In genomic region chr21:19807231-19807630, GRCh38 we compare ENCODE assay signal across 35 cellular contexts.
"Had no signal": no experiment of that assay in that cellular context is flagged by ENCODE, and none has a peak within 500 bp of the region (broad histone marks: within the 10 kb centered on the region; RNA-seq: fewer than 3 reads in every experiment).

No MANE protein-coding gene starts in this region.

- ATAC-seq: activated CD4-positive, alpha-beta T cell treated with anti-CD3 and anti-CD28 coated beads for 36 hours; activated CD8-positive, alpha-beta memory T cell treated with anti-CD3 and anti-CD28 coated beads, Interleukin-2, amount 10 ng/mL, durations not matched to agents 7 days and 5 days; activated CD8-positive, alpha-beta T cell treated with anti-CD3 and anti-CD28 coated beads, Interleukin-2, amount 10 ng/mL, durations not matched to agents 7 days and 5 days; activated naive CD8-positive, alpha-beta T cell treated with anti-CD3 and anti-CD28 coated beads, Interleukin-2, amount 50 U/mL, for 24 hours; T-helper 17 cell had no signal

- H3K27ac ChIP-seq: adrenal gland, ascending aorta, breast epithelium, cardiac muscle cell, coronary artery, dorsolateral prefrontal cortex, epithelial cell of prostate, esophagus squamous epithelium had no signal

- DNase-seq: activated CD4-positive, alpha-beta memory T cell treated with anti-CD3 and anti-CD28 coated beads for 36 hours; activated CD4-positive, alpha-beta T cell treated with anti-CD3 and anti-CD28 coated beads for 36 hours; activated CD4-positive, alpha-beta T cell treated with anti-CD3 and anti-CD28 coated beads, Interleukin-2, amount 10 ng/mL, durations not matched to agents 24 days and 14 days; activated CD4-positive, CD25-positive, alpha-beta regulatory T cell; activated CD4-positive, CD25-positive, alpha-beta regulatory T cell treated with anti-CD3 and anti-CD28 coated beads, Interleukin-2, amount 50 U/mL, for 72 hours; activated CD8-positive, alpha-beta memory T cell treated with anti-CD3 and anti-CD28 coated beads, Interleukin-2, amount 10 ng/mL, durations not matched to agents 7 days and 5 days; activated CD8-positive, alpha-beta memory T cell treated with anti-CD3 and anti-CD28 coated beads, Interleukin-2, amount 50 U/mL, for 4 hours; activated CD8-positive, alpha-beta T cell treated with anti-CD3 and anti-CD28 coated beads, Interleukin-2, amount 10 ng/mL, durations not matched to agents 7 days and 5 days; activated effector memory CD4-positive, alpha-beta T cell treated with anti-CD3 and anti-CD28 coated beads, Interleukin-2, amount 50 U/mL, for 16 hours; activated naive CD4-positive, alpha-beta T cell treated with anti-CD3 and anti-CD28 coated beads for 36 hours; activated naive CD8-positive, alpha-beta T cell treated with anti-CD3 and anti-CD28 coated beads for 36 hours; activated naive CD8-positive, alpha-beta T cell treated with anti-CD3 and anti-CD28 coated beads, Interleukin-2, amount 50 U/mL, for 24 hours; activated T-cell treated with anti-CD3 and anti-CD28 coated beads, Interleukin-2, amount 50 U/mL, for 1 hour; activated T-cell treated with anti-CD3 and anti-CD28 coated beads, Interleukin-2, amount 50 U/mL, for 48 hours; adrenal gland; central memory CD4-positive, alpha-beta T cell; cerebellar nuclear complex; dorsolateral prefrontal cortex; effector memory CD4-positive, alpha-beta T cell; endodermal cell; esophagus squamous epithelium; head of caudate nucleus; T-helper 1 cell; T-helper 17 cell had no signal

- H3K36me3 Mint-ChIP-seq: activated CD4-positive, alpha-beta memory T cell treated with anti-CD3 and anti-CD28 coated beads for 36 hours; activated CD8-positive, alpha-beta memory T cell treated with anti-CD3 and anti-CD28 coated beads, Interleukin-2, amount 10 ng/mL, durations not matched to agents 7 days and 5 days; activated naive CD4-positive, alpha-beta T cell treated with anti-CD3 and anti-CD28 coated beads, Interleukin-2, amount 50 U/mL, for 24 hours; activated naive CD8-positive, alpha-beta T cell treated with anti-CD3 and anti-CD28 coated beads for 36 hours; brain had no signal

- H3K27ac Mint-ChIP-seq: activated CD4-positive, alpha-beta memory T cell treated with anti-CD3 and anti-CD28 coated beads for 36 hours; activated CD4-positive, alpha-beta T cell treated with anti-CD3 and anti-CD28 coated beads for 36 hours; activated CD4-positive, alpha-beta T cell treated with anti-CD3 and anti-CD28 coated beads, Interleukin-2, amount 10 ng/mL, durations not matched to agents 24 days and 14 days; activated CD8-positive, alpha-beta memory T cell treated with anti-CD3 and anti-CD28 coated beads, Interleukin-2, amount 10 ng/mL, durations not matched to agents 7 days and 5 days; activated CD8-positive, alpha-beta T cell treated with anti-CD3 and anti-CD28 coated beads, Interleukin-2, amount 10 ng/mL, durations not matched to agents 7 days and 5 days; activated naive CD4-positive, alpha-beta T cell treated with anti-CD3 and anti-CD28 coated beads for 36 hours; activated naive CD4-positive, alpha-beta T cell treated with anti-CD3 and anti-CD28 coated beads, Interleukin-2, amount 50 U/mL, for 24 hours; activated naive CD8-positive, alpha-beta T cell treated with anti-CD3 and anti-CD28 coated beads for 36 hours; activated naive CD8-positive, alpha-beta T cell treated with anti-CD3 and anti-CD28 coated beads, Interleukin-2, amount 50 U/mL, for 24 hours; activated T-helper 1 cell treated with anti-CD3 and anti-CD28 coated beads, Interleukin-12 subunit alpha, Interleukin-12 subunit beta, Interleukin-2, Interleukin-4 antibody, amounts not matched to agents 30 ng/mL and 10 ng/mL and 1 ng/mL, durations not matched to agents 14 hours and 24 hours and 36 hours; activated T-helper 2 cell treated with anti-CD3 and anti-CD28 coated beads, Interferon-gamma antibody, Interleukin-2, Interleukin-4, amounts not matched to agents 10 μg/mL and 5 μg/mL and 100 μg/mL, durations not matched to agents 14 hours and 24 hours and 36 hours; brain; dendritic cell treated with granulocyte-macrophage colony-stimulating factor and Interleukin-4, amounts not matched to agents 40 ng/mL and 50 ng/mL, for 4 days; endodermal cell; T-helper 17 cell; T-helper 2 cell treated with Interferon-gamma antibody and Interleukin-4, amounts not matched to agents 5 μg/mL and 100 μg/mL, for 36 hours had no signal

- H3K4me1 Mint-ChIP-seq: activated CD4-positive, alpha-beta T cell treated with anti-CD3 and anti-CD28 coated beads for 36 hours; activated CD4-positive, alpha-beta T cell treated with anti-CD3 and anti-CD28 coated beads, Interleukin-2, amount 10 ng/mL, durations not matched to agents 24 days and 14 days; activated CD8-positive, alpha-beta memory T cell treated with anti-CD3 and anti-CD28 coated beads, Interleukin-2, amount 10 ng/mL, durations not matched to agents 7 days and 5 days; activated naive CD4-positive, alpha-beta T cell treated with anti-CD3 and anti-CD28 coated beads, Interleukin-2, amount 50 U/mL, for 24 hours; activated naive CD8-positive, alpha-beta T cell treated with anti-CD3 and anti-CD28 coated beads for 36 hours; activated naive CD8-positive, alpha-beta T cell treated with anti-CD3 and anti-CD28 coated beads, Interleukin-2, amount 50 U/mL, for 24 hours; brain; endodermal cell; T-helper 17 cell had no signal

- H3K9me3 Mint-ChIP-seq: activated CD4-positive, alpha-beta T cell treated with anti-CD3 and anti-CD28 coated beads, Interleukin-2, amount 10 ng/mL, durations not matched to agents 24 days and 14 days; activated naive CD4-positive, alpha-beta T cell treated with anti-CD3 and anti-CD28 coated beads for 36 hours; activated naive CD8-positive, alpha-beta T cell treated with anti-CD3 and anti-CD28 coated beads for 36 hours; brain; endodermal cell had no signal

- H3K27me3 ChIP-seq: adrenal gland, ascending aorta, breast epithelium, cardiac muscle cell, dorsolateral prefrontal cortex, esophagus squamous epithelium had no signal

- H3K4me1 ChIP-seq: adrenal gland, ascending aorta, breast epithelium, esophagus squamous epithelium had no signal

- H3K27me3 Mint-ChIP-seq: activated CD4-positive, alpha-beta memory T cell treated with anti-CD3 and anti-CD28 coated beads for 36 hours; activated CD4-positive, alpha-beta T cell treated with anti-CD3 and anti-CD28 coated beads for 36 hours; activated CD4-positive, alpha-beta T cell treated with anti-CD3 and anti-CD28 coated beads, Interleukin-2, amount 10 ng/mL, durations not matched to agents 24 days and 14 days; activated CD8-positive, alpha-beta memory T cell treated with anti-CD3 and anti-CD28 coated beads, Interleukin-2, amount 10 ng/mL, durations not matched to agents 7 days and 5 days; activated naive CD4-positive, alpha-beta T cell treated with anti-CD3 and anti-CD28 coated beads, Interleukin-2, amount 50 U/mL, for 24 hours; activated naive CD8-positive, alpha-beta T cell treated with anti-CD3 and anti-CD28 coated beads for 36 hours; activated naive CD8-positive, alpha-beta T cell treated with anti-CD3 and anti-CD28 coated beads, Interleukin-2, amount 50 U/mL, for 24 hours; brain; dendritic cell treated with granulocyte-macrophage colony-stimulating factor and Interleukin-4, amounts not matched to agents 40 ng/mL and 50 ng/mL, for 4 days; T-helper 17 cell had no signal

- H3K4me3 Mint-ChIP-seq: activated CD4-positive, alpha-beta memory T cell treated with anti-CD3 and anti-CD28 coated beads for 36 hours; activated CD4-positive, alpha-beta T cell treated with anti-CD3 and anti-CD28 coated beads for 36 hours; activated CD4-positive, alpha-beta T cell treated with anti-CD3 and anti-CD28 coated beads, Interleukin-2, amount 10 ng/mL, durations not matched to agents 24 days and 14 days; activated CD8-positive, alpha-beta memory T cell treated with anti-CD3 and anti-CD28 coated beads, Interleukin-2, amount 10 ng/mL, durations not matched to agents 7 days and 5 days; activated CD8-positive, alpha-beta T cell treated with anti-CD3 and anti-CD28 coated beads, Interleukin-2, amount 10 ng/mL, durations not matched to agents 7 days and 5 days; activated naive CD4-positive, alpha-beta T cell treated with anti-CD3 and anti-CD28 coated beads for 36 hours; activated naive CD4-positive, alpha-beta T cell treated with anti-CD3 and anti-CD28 coated beads, Interleukin-2, amount 50 U/mL, for 24 hours; activated naive CD8-positive, alpha-beta T cell treated with anti-CD3 and anti-CD28 coated beads for 36 hours; activated naive CD8-positive, alpha-beta T cell treated with anti-CD3 and anti-CD28 coated beads, Interleukin-2, amount 50 U/mL, for 24 hours; activated T-helper 1 cell treated with anti-CD3 and anti-CD28 coated beads, Interleukin-12 subunit alpha, Interleukin-12 subunit beta, Interleukin-2, Interleukin-4 antibody, amounts not matched to agents 30 ng/mL and 10 ng/mL and 1 ng/mL, durations not matched to agents 14 hours and 24 hours and 36 hours; brain; dendritic cell treated with granulocyte-macrophage colony-stimulating factor and Interleukin-4, amounts not matched to agents 40 ng/mL and 50 ng/mL, for 4 days; endodermal cell; T-helper 17 cell; T-helper 2 cell treated with Interferon-gamma antibody and Interleukin-4, amounts not matched to agents 5 μg/mL and 100 μg/mL, for 36 hours had no signal
